In the genomic region with DNA sequence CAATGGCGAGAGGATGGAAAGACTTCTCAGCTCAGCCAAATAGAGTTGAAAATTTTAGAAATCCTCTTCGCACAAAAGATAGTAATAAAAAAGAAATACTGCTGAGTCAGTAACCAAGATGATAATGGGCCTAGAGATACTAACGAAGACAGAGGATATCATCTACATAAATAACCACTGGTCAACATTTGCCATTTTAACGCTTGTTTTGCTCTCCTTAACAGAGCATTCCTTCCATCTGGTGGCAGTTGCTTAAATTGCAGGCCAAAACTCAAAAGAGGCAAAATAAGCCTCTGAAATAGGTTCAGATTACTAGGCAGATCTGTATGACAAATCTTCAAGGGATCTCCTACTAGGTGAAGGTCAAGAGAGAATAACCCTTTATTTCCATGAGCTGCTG, we compare ENCODE assay signal across 9 cellular contexts. TPM values are rescaled to one million over a fixed set of nuclear protein-coding genes. Genes with fewer than 3 reads are reported as not detected.
DNase-seq lines count a peak whose midpoint lies in the region; ATAC-seq and TF ChIP-seq lines count a peak whose summit lies in the region.
"Had no signal": no experiment of that assay in that cellular context is flagged by ENCODE, and none has a peak within 500 bp of the region (broad histone marks: within the 10 kb centered on the region; RNA-seq: fewer than 3 reads in every experiment).

No MANE protein-coding gene starts in this region.

- no peaks in the 10 kb centered on the region for H3K4me1 ChIP-seq in PC-3 (ENCODE audit: insufficient read depth, low read length)

- H4K20me1 ChIP-seq in PC-3 (ENCODE audit: low read length), result no peaks in the 10 kb centered on the region

- H3K9me2 ChIP-seq in PC-3 (replicated peaks; ENCODE audit: low read length), result no peaks in the 10 kb centered on the region

- no peak overlapping the region for H3K4me2 ChIP-seq in PC-3 (ENCODE audit: low read length)

- no peaks in the 10 kb centered on the region for H3K27me3 ChIP-seq in PC-3 (ENCODE audit: low read length)

- H3K4me3 ChIP-seq in PC-3 (ENCODE audit: low read length), result no peak overlapping the region
- no peak overlapping the region for H3K4me3 ChIP-seq in fibroblast of villous mesenchyme (ENCODE audit: low read depth, low read length)

- H2AFZ ChIP-seq in PC-3 (ENCODE audit: low read length), result no peak overlapping the region

- CTCF ChIA-PET in PC-3 (lab: Charles Lee), result interaction anchor here (0.5 kb wide), 1 partner anchor 48 kb away, joined by 3 read pairs; no protein-coding TSS in a partner anchor

- peaks cover 3% of the 10 kb centered on the region for H3K36me3 Mint-ChIP-seq in natural killer cell
- peaks cover 18% of the 10 kb centered on the region for H3K36me3 Mint-ChIP-seq in natural killer cell treated with Interleukin-12 subunit alpha and Interleukin-12 subunit beta and Interleukin-15 and Interleukin-18, amount 100 ng/mL, for 72 hours
- H3K36me3 Mint-ChIP-seq in CD14-positive monocyte, result peaks cover 9 to 39% of the 10 kb centered on the region in 2 donors

- POLR2A ChIA-PET in PC-3 (lab: Charles Lee; ENCODE audit: unreplicated experiment), result no interaction called here

- no peaks in the 10 kb centered on the region for H3F3A ChIP-seq in PC-3 (ENCODE audit: low read length, unreplicated experiment)

- no peaks in the 10 kb centered on the region for H3K79me2 ChIP-seq in PC-3 (ENCODE audit: low read length)

- H3K27ac Mint-ChIP-seq in natural killer cell (no peak overlapping the region), CD14-positive monocyte (no peak overlapping the region)
- no peak overlapping the region for H3K27ac Mint-ChIP-seq in natural killer cell treated with Interleukin-12 subunit alpha and Interleukin-12 subunit beta and Interleukin-15 and Interleukin-18, amount 100 ng/mL, for 72 hours
- H3K27ac Mint-ChIP-seq: stimulated activated naive CD8-positive, alpha-beta T cell treated with anti-CD3 and anti-CD28 coated beads, Interleukin-15, Interleukin-2, amounts not matched to agents 100 ng/mL and 50 ng/mL, for 24 hours had no signal

- H3K4me1 Mint-ChIP-seq in natural killer cell (peaks cover 7 to 11% of the 10 kb centered on the region in 2 donors), CD14-positive monocyte (no peaks in the 10 kb centered on the region)
- peaks cover 3 to 10% of the 10 kb centered on the region in 2 donors for H3K4me1 Mint-ChIP-seq in natural killer cell treated with Interleukin-12 subunit alpha and Interleukin-12 subunit beta and Interleukin-15 and Interleukin-18, amount 100 ng/mL, for 72 hours (ENCODE audit: low read depth in 2 of 2)

- no peaks in the 10 kb centered on the region for H3K9me3 Mint-ChIP-seq in natural killer cell
- H3K9me3 Mint-ChIP-seq in natural killer cell treated with Interleukin-12 subunit alpha and Interleukin-12 subunit beta and Interleukin-15 and Interleukin-18, amount 100 ng/mL, for 72 hours, result no peaks in the 10 kb centered on the region
- H3K9me3 Mint-ChIP-seq in CD14-positive monocyte, result peaks cover 2 to 8% (median 5%) of the 10 kb centered on the region in 7 donors

- no peak overlapping the region for H3K9ac ChIP-seq in PC-3 (ENCODE audit: low read length)

- H3K9me3 ChIP-seq in PC-3 (ENCODE audit: low read length), result no peaks in the 10 kb centered on the region

- DNase-seq in natural killer cell (no peak), PC-3 (peak; percentile 56), fibroblast of villous mesenchyme (ENCODE audit: low read depth) (peak; percentile 36), nucleus accumbens (lab: John Stamatoyannopoulos, UW) (no peak), CD14-positive monocyte (ENCODE audit: low spot score) (no peak), NOMO-1 (lab: John Stamatoyannopoulos, UW; ENCODE audit: unreplicated experiment in 2 of 2) (no peak)
- no peak for DNase-seq in natural killer cell treated with Interleukin-12 subunit alpha and Interleukin-12 subunit beta and Interleukin-15 and Interleukin-18, amount 100 ng/mL, for 72 hours (ENCODE audit: low spot score)
- no peak for DNase-seq in stimulated activated CD4-positive, alpha-beta T cell treated with anti-CD3 and anti-CD28 coated beads, Interleukin-4, amount 100 ng/mL, for 4 hours

- peak in 2 of 3 donors; percentile 55 to 56 for ATAC-seq in natural killer cell
- no peak for ATAC-seq in natural killer cell treated with Interleukin-12 subunit alpha and Interleukin-12 subunit beta and Interleukin-15 and Interleukin-18, amount 100 ng/mL, for 72 hours
- ATAC-seq in PC-3, result peak; percentile 40

- H3K4me3 Mint-ChIP-seq in natural killer cell (no peak overlapping the region), CD14-positive monocyte (no peak overlapping the region)
- H3K4me3 Mint-ChIP-seq in natural killer cell treated with Interleukin-12 subunit alpha and Interleukin-12 subunit beta and Interleukin-15 and Interleukin-18, amount 100 ng/mL, for 72 hours, result no peak overlapping the region
- H3K4me3 Mint-ChIP-seq: stimulated activated naive CD8-positive, alpha-beta T cell treated with anti-CD3 and anti-CD28 coated beads, Interleukin-15, Interleukin-2, amounts not matched to agents 100 ng/mL and 50 ng/mL, for 24 hours had no signal

- H3K27ac ChIP-seq in PC-3 (ENCODE audit: low read length), result no peak overlapping the region

- H3K27me3 Mint-ChIP-seq in natural killer cell (ENCODE audit: low read depth in 2 of 2) (no peaks in the 10 kb centered on the region), CD14-positive monocyte (ENCODE audit: low read depth in 3 of 3) (peaks cover 0 to 1% (median under 1%) of the 10 kb centered on the region in 3 donors)
- H3K27me3 Mint-ChIP-seq in natural killer cell treated with Interleukin-12 subunit alpha and Interleukin-12 subunit beta and Interleukin-15 and Interleukin-18, amount 100 ng/mL, for 72 hours, result no peaks in the 10 kb centered on the region
- H3K27me3 Mint-ChIP-seq: stimulated activated naive CD8-positive, alpha-beta T cell treated with anti-CD3 and anti-CD28 coated beads, Interleukin-15, Interleukin-2, amounts not matched to agents 100 ng/mL and 50 ng/mL, for 24 hours had no signal

- H3K36me3 ChIP-seq in PC-3 (ENCODE audit: low read depth, low read length), result peaks cover 2% of the 10 kb centered on the region; the same call in 1 of the 2 replicates

- intact Hi-C loops in natural killer cell (cut with micrococcal nuclease), result loop anchor here (5.0 kb wide), 2 partner anchors 632 to 982 kb away; no protein-coding TSS in a partner anchor
- intact Hi-C loops in PC-3 (cut with micrococcal nuclease), result loop anchor here (5.0 kb wide), 2 partner anchors 912 to 982 kb away; no protein-coding TSS in a partner anchor
- intact Hi-C loops in CD14-positive monocyte (cut with micrococcal nuclease), result no loop called here

- TF ChIP-seq CTCF in natural killer cell (IDR thresholded peaks at IDR 0.05) (peak; percentile 56), PC-3 (conservative IDR thresholded peaks at IDR 0.05; ENCODE audit: low read depth, low read length) (peak; percentile 76), fibroblast of villous mesenchyme (IDR thresholded peaks at IDR 0.05; ENCODE audit: insufficient read depth, low read depth, low read length) (peak; percentile 58), CD14-positive monocyte (IDR thresholded peaks at IDR 0.05) (no peak)

- no TSS peak for BruUV-seq in PC-3 (replicated peaks; lab: Mats Ljungman, UMichigan)

RNA-seq across cellular contexts. Expression of gene MCF2, which starts 51.7 kb away (rescaled TPM):
- total RNA-seq in natural killer cell (1 to 10 TPM; 2.7 to 4.0 (median 3.1) TPM), PC-3 (2014; rRNA removed) (not detected in 2 replicates), fibroblast of villous mesenchyme (under 0.01 TPM in 2 replicates)
- total RNA-seq in natural killer cell treated with Interleukin-12 subunit alpha and Interleukin-12 subunit beta and Interleukin-15 and Interleukin-18, amount 100 ng/mL, for 72 hours, result 1 to 10 TPM in 1 of 2 donors, under 1 TPM in 1; 0.95 to 1.6 TPM
- not detected for polyA plus RNA-seq in CD14-positive monocyte

Comparison
In these comparisons a context has a peak if more than half of its experiments do, and no peak if none do; other contexts are left out.
1. ATAC-seq: peak in natural killer cell (2 of 3) and PC-3 (single experiment); none in natural killer cell treated with Interleukin-12 subunit alpha and Interleukin-12 subunit beta and Interleukin-15 and Interleukin-18, amount 100 ng/mL, for 72 hours (0 of 2).
2. DNase-seq: peak in PC-3 (single experiment) and fibroblast of villous mesenchyme (single experiment); none in natural killer cell (single experiment), natural killer cell treated with Interleukin-12 subunit alpha and Interleukin-12 subunit beta and Interleukin-15 and Interleukin-18, amount 100 ng/mL, for 72 hours (single experiment), nucleus accumbens (0 of 56), CD14-positive monocyte (single experiment), NOMO-1 (0 of 2) and stimulated activated CD4-positive, alpha-beta T cell treated with anti-CD3 and anti-CD28 coated beads, Interleukin-4, amount 100 ng/mL, for 4 hours (0 of 2).
3. intact Hi-C loops: an anchor here in natural killer cell (5.0 kb wide) and PC-3 (5.0 kb wide); none called in CD14-positive monocyte.